ENCODE assay signal across 10 cellular contexts in genomic region chr9:132651259-132651658, GRCh38. TPM values are rescaled to one million over a fixed set of nuclear protein-coding genes. Genes with fewer than 3 reads are reported as not detected.
DNase-seq lines count a peak whose midpoint lies in the region; ATAC-seq, FAIRE-seq and TF ChIP-seq lines count a peak whose summit lies in the region.
"Had no signal": no experiment of that assay in that cellular context is flagged by ENCODE, and none has a peak within 500 bp of the region (broad histone marks: within the 10 kb centered on the region; RNA-seq: fewer than 3 reads in every experiment).

No MANE protein-coding gene starts in this region.

- TF ChIP-seq POLR2A in vagina (IDR thresholded peaks at IDR 0.05) = no peak

- ATAC-seq in mucosa of descending colon = peak; percentile 42
- ATAC-seq in GM18868 (IDR thresholded peaks at IDR 0.05; ENCODE audit: unreplicated experiment) = no peak

- H3K4me2 ChIP-seq in DOHH2 (ENCODE audit: low read length) (no peak overlapping the region), KMS-11 (no peak overlapping the region; the same call in 1 of the 2 replicates)

- H3K4me3 ChIP-seq in DOHH2 (ENCODE audit: low read length) (no peak overlapping the region), KMS-11 (IDR thresholded peaks at IDR 0.05; ENCODE audit: insufficient read depth, low read depth, low read length) (no peak overlapping the region), mucosa of descending colon (no peak overlapping the region), vagina (no peak overlapping the region)
- H3K4me3 ChIP-seq: esophagus muscularis mucosa had no signal

- TF ChIP-seq CTCF in DOHH2 (IDR thresholded peaks at IDR 0.05; ENCODE audit: low read depth, low read length, poor library complexity, severe bottlenecking) = peak; percentile 30
- peak; percentile 71 for TF ChIP-seq CTCF in KMS-11 (conservative IDR thresholded peaks at IDR 0.05; ENCODE audit: low read depth, low read length)
- no peak for TF ChIP-seq CTCF in mucosa of descending colon (IDR thresholded peaks at IDR 0.05)
- no peak for TF ChIP-seq CTCF in vagina (IDR thresholded peaks at IDR 0.05)

- intact Hi-C loops in mucosa of descending colon (cut with DNase I, micrococcal nuclease) = no loop called here
- intact Hi-C loops in vagina (cut with DNase I) = no loop called here

- H3K79me2 ChIP-seq in DOHH2 (ENCODE audit: control insufficient read depth, low read length) (peaks cover 8% of the 10 kb centered on the region), KMS-11 (ENCODE audit: insufficient read depth, low read depth) (peaks cover 11% of the 10 kb centered on the region; the same call in 1 of the 2 replicates)

- peaks cover 73% of the 10 kb centered on the region for H3K36me3 ChIP-seq in DOHH2 (ENCODE audit: control insufficient read depth, low read length)
- peaks cover 4% of the 10 kb centered on the region; the same call in 1 of the 2 replicates for H3K36me3 ChIP-seq in KMS-11 (ENCODE audit: insufficient read depth)
- H3K36me3 ChIP-seq in mucosa of descending colon (ENCODE audit: low read depth) = no peaks in the 10 kb centered on the region
- peaks cover 0 to 44% of the 10 kb centered on the region in 2 donors for H3K36me3 ChIP-seq in vagina

- DNase-seq in astrocyte of the hippocampus (ENCODE audit: low read depth, low spot score) (peak; percentile 85), mucosa of descending colon (peak in 1 of 3 donors; percentile 85), frontal cortex (ENCODE audit: low spot score in 2 of 2) (no peak), vagina (ENCODE audit: extremely low spot score in 2 of 2) (no peak), NCI-H446 (lab: John Stamatoyannopoulos, UW) (no peak)
- DNase-seq: activated B cell treated with CpG ODN at 0.5 μM for 24 hours had no signal

- H2AFZ ChIP-seq in KMS-11 (ENCODE audit: low read depth) = no peak overlapping the region

- H3K27me3 ChIP-seq in DOHH2 (ENCODE audit: control insufficient read depth, low read length) (no peaks in the 10 kb centered on the region), KMS-11 (ENCODE audit: insufficient read depth, low read depth) (no peaks in the 10 kb centered on the region), vagina (no peaks in the 10 kb centered on the region)
- H3K27me3 ChIP-seq: esophagus muscularis mucosa had no signal

- H3K9me2 ChIP-seq in DOHH2 (replicated peaks; ENCODE audit: control insufficient read depth, low read length) = no peaks in the 10 kb centered on the region

- FAIRE-seq in frontal cortex (lab: Jason Lieb, UNC) = no peak

- H3K9ac ChIP-seq in KMS-11 = no peak overlapping the region

- H3F3A ChIP-seq in DOHH2 (ENCODE audit: control insufficient read depth, insufficient read depth) = no peaks in the 10 kb centered on the region; the same call in 1 of the 2 replicates

- H3K27ac ChIP-seq in DOHH2 (ENCODE audit: low read depth, low read length) = no peak overlapping the region
- no peak overlapping the region for H3K27ac ChIP-seq in KMS-11
- H3K27ac ChIP-seq in vagina = no peak overlapping the region
- H3K27ac ChIP-seq: esophagus muscularis mucosa had no signal

- no peaks in the 10 kb centered on the region for H3K4me1 ChIP-seq in DOHH2 (ENCODE audit: control insufficient read depth, low read length)
- H3K4me1 ChIP-seq in KMS-11 (ENCODE audit: low read depth, poor library complexity, severe bottlenecking) = peaks cover 14% of the 10 kb centered on the region
- peaks cover 11% of the 10 kb centered on the region for H3K4me1 ChIP-seq in mucosa of descending colon (ENCODE audit: low read depth)
- H3K4me1 ChIP-seq in vagina = no peaks in the 10 kb centered on the region
- H3K4me1 ChIP-seq: esophagus muscularis mucosa had no signal

- H3K9me3 ChIP-seq in DOHH2 (ENCODE audit: control insufficient read depth, insufficient read depth, low read length) = no peaks in the 10 kb centered on the region
- H3K9me3 ChIP-seq in mucosa of descending colon = no peaks in the 10 kb centered on the region
- H3K9me3 ChIP-seq in vagina = no peaks in the 10 kb centered on the region
- H3K9me3 ChIP-seq: esophagus muscularis mucosa had no signal

- H4K20me1 ChIP-seq in DOHH2 (ENCODE audit: control insufficient read depth, insufficient read depth, low read depth, low read length) (no peaks in the 10 kb centered on the region), KMS-11 (ENCODE audit: insufficient read depth) (no peaks in the 10 kb centered on the region)

RNA-seq across cellular contexts. Expression of gene DDX31, which starts 18.5 kb away (rescaled TPM):
- total RNA-seq in mucosa of descending colon (10 to 100 TPM in 1 of 3 donors, 1 to 10 TPM in 2; 8.7 to 11.2 (median 9.5) TPM), frontal cortex (7.3 TPM), vagina (17.9 TPM)

RNA-seq across cellular contexts. Expression of gene GTF3C4, which starts 19.0 kb away (rescaled TPM):
- 10 to 100 TPM; 10.5 to 16.6 (median 11.4) TPM for total RNA-seq in mucosa of descending colon
- 18.3 TPM for total RNA-seq in frontal cortex
- total RNA-seq in vagina = 8.8 TPM

Comparison
In these comparisons a context has a peak if more than half of its experiments do, and no peak if none do; other contexts are left out.
1. CTCF ChIP-seq: peak in DOHH2 (single experiment) and KMS-11 (single experiment); none in mucosa of descending colon (single experiment) and vagina (0 of 3).